ENCODE assay signal across 22 cellular contexts in the genomic region with DNA sequence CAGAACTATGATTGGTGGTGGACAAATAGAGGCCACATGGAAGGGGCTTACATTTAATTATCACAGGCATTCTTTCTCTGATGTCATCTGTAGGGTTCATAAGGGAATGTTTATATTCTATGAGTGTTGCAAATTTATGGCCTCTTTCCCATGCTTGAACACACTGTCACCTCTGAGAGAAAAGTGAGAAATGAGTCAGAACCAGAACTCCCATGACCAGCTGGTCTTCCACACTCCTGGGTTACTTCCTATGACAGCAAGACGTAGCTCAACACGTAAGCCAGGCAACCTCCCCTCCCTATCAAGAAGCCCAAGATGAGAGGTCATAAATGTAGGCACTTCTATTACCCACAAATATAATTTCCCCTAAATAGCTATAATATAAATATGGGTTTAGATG.
A peak's percentile ranks its signal among the peaks of the same experiment; 100 is the strongest.
DNase-seq lines count a peak whose midpoint lies in the region; ATAC-seq lines count a peak whose summit lies in the region.
"Had no signal": no experiment of that assay in that cellular context is flagged by ENCODE, and none has a peak within 500 bp of the region (broad histone marks: within the 10 kb centered on the region; RNA-seq: fewer than 3 reads in every experiment).

No MANE protein-coding gene starts in this region.

- ATAC-seq in GM18520 (IDR thresholded peaks at IDR 0.05; ENCODE audit: unreplicated experiment) (peak; percentile 73), HG02885 (IDR thresholded peaks at IDR 0.05; ENCODE audit: poor library complexity, unreplicated experiment) (peak; percentile 60)
- ATAC-seq: A549, left colon, natural killer cell had no signal

- no peaks in the 10 kb centered on the region for H3K4me1 Mint-ChIP-seq in activated CD4-positive, alpha-beta memory T cell treated with anti-CD3 and anti-CD28 coated beads for 36 hours (ENCODE audit: low read depth)
- H3K4me1 Mint-ChIP-seq: natural killer cell had no signal

- intact Hi-C loops in activated CD4-positive, alpha-beta memory T cell treated with anti-CD3 and anti-CD28 coated beads for 36 hours (cut with micrococcal nuclease) = no loop called here

- no peaks in the 10 kb centered on the region for H3K9me3 Mint-ChIP-seq in activated CD4-positive, alpha-beta memory T cell treated with anti-CD3 and anti-CD28 coated beads for 36 hours

- CTCF ChIA-PET in activated CD4-positive, alpha-beta memory T cell treated with anti-CD3 and anti-CD28 coated beads for 36 hours (lab: Charles Lee) = no interaction called here

- H3K27ac Mint-ChIP-seq in activated CD4-positive, alpha-beta memory T cell treated with anti-CD3 and anti-CD28 coated beads for 36 hours = no peak overlapping the region
- H3K27ac Mint-ChIP-seq: natural killer cell had no signal

- no peak overlapping the region for H3K4me3 Mint-ChIP-seq in activated CD4-positive, alpha-beta memory T cell treated with anti-CD3 and anti-CD28 coated beads for 36 hours
- H3K4me3 Mint-ChIP-seq: natural killer cell had no signal

- no peaks in the 10 kb centered on the region for H3K36me3 Mint-ChIP-seq in activated CD4-positive, alpha-beta memory T cell treated with anti-CD3 and anti-CD28 coated beads for 36 hours
- H3K36me3 Mint-ChIP-seq: natural killer cell had no signal

- DNase-seq in EL = peak; percentile 40
- DNase-seq in amniotic epithelial cell (ENCODE audit: low read depth) = peak; percentile 61
- no peak for DNase-seq in activated CD4-positive, alpha-beta memory T cell treated with anti-CD3 and anti-CD28 coated beads for 36 hours
- no peak for DNase-seq in activated T-cell treated with anti-CD3 and anti-CD28 coated beads, Interleukin-2, amount 50 U/mL, for 1 hour
- DNase-seq in T-helper 1 cell = no peak
- no peak for DNase-seq in HCEC 1CT
- DNase-seq: activated CD8-positive, alpha-beta memory T cell treated with anti-CD3 and anti-CD28 coated beads for 24 hours; activated naive CD4-positive, alpha-beta T cell treated with anti-CD3 and anti-CD28 coated beads, Interleukin-2, amount 50 U/mL, for 16 hours; activated T-cell treated with anti-CD3 and anti-CD28 coated beads, Interleukin-2, amount 50 U/mL, for 48 hours; Caco-2; cerebellar nuclear complex; effector CD4-positive, alpha-beta T cell; GM23248; left colon; natural killer cell; NCI-H2081 treated with DMSO at 0.1 percent for 48 hours; NCI-H510A treated with DMSO at 0.1 percent for 48 hours; stimulated activated CD4-positive, alpha-beta T cell treated with anti-CD3 and anti-CD28 coated beads, Interleukin-12 subunit alpha, Interleukin-12 subunit beta, amount 100 ng/mL, for 4 hours; T1000 had no signal

- POLR2A ChIA-PET in activated CD4-positive, alpha-beta memory T cell treated with anti-CD3 and anti-CD28 coated beads for 36 hours (lab: Charles Lee) = no interaction called here

- peaks cover 7% of the 10 kb centered on the region for H3K27me3 Mint-ChIP-seq in activated CD4-positive, alpha-beta memory T cell treated with anti-CD3 and anti-CD28 coated beads for 36 hours

Comparison
In these comparisons a context has a peak if more than half of its experiments do, and no peak if none do; other contexts are left out.
1. DNase-seq: peak in EL (single experiment) and amniotic epithelial cell (single experiment); none in activated CD4-positive, alpha-beta memory T cell treated with anti-CD3 and anti-CD28 coated beads for 36 hours (single experiment), activated T-cell treated with anti-CD3 and anti-CD28 coated beads, Interleukin-2, amount 50 U/mL, for 1 hour (single experiment), T-helper 1 cell (0 of 5) and HCEC 1CT (single experiment).